ENCODE assay signal across 18 cellular contexts in the genomic region with DNA sequence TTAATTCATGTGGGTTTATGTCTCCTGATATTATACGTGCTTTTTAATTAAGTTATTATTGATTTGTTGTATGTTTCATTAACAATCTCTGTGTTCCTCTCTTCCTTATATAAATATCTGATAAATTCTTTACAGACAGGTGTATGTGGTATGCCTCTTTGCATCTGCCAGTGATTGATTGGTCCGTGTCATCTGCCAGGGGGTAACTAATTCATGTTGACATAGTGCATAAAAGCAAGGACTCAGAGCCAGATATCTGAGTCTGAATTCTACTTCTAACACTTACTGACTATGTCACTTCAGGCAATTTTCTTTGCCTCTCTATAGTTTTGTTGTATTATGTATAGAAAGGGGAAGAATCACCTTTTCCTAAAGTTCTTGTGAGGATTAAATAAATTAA. TPM values are rescaled to one million over a fixed set of nuclear protein-coding genes. Genes with fewer than 3 reads are reported as not detected.
DNase-seq lines count a peak whose midpoint lies in the region; TF ChIP-seq lines count a peak whose summit lies in the region.
"Had no signal": no experiment of that assay in that cellular context is flagged by ENCODE, and none has a peak within 500 bp of the region (broad histone marks: within the 10 kb centered on the region; RNA-seq: fewer than 3 reads in every experiment).

No MANE protein-coding gene starts in this region.

- H3K27me3 Mint-ChIP-seq in MCF 10A (ENCODE audit: insufficient read depth, unreplicated experiment): no peaks in the 10 kb centered on the region

- H3K4me3 Mint-ChIP-seq in MCF 10A (ENCODE audit: unreplicated experiment): no peak overlapping the region
- H3K4me3 Mint-ChIP-seq: CD4-positive, alpha-beta memory T cell; GM23338; H9 had no signal

- POLR2A ChIA-PET in MCF 10A (lab: Yijun Ruan, JAX): no interaction called here

- 69% methylated on average over 2 of the region's 2 CpGs for WGBS in mammary epithelial cell (ENCODE audit: low coverage, missing lambda C conversion rate)

- dilution Hi-C loops in mammary epithelial cell (cut with HindIII; ENCODE audit: low sequenced_read_pairs): no loop called here

- no peaks in the 10 kb centered on the region for H3K9me3 ChIP-seq in mammary epithelial cell (replicated peaks; ENCODE audit: insufficient read depth, low read length)

- no peaks in the 10 kb centered on the region for H3K36me3 ChIP-seq in mammary epithelial cell (ENCODE audit: insufficient read depth, low read length)

- H3K4me1 Mint-ChIP-seq in MCF 10A (ENCODE audit: insufficient read depth, unreplicated experiment): peaks cover 10% of the 10 kb centered on the region
- H3K4me1 Mint-ChIP-seq: CD4-positive, alpha-beta memory T cell; GM23338; H9 had no signal

- H3K9ac ChIP-seq in mammary epithelial cell (ENCODE audit: insufficient read depth, low read length): no peak overlapping the region

- H3K27me3 ChIP-seq in mammary epithelial cell (ENCODE audit: insufficient read depth, low read length): no peaks in the 10 kb centered on the region

- no peaks in the 10 kb centered on the region for H3K9me3 Mint-ChIP-seq in MCF 10A (ENCODE audit: unreplicated experiment)
- H3K9me3 Mint-ChIP-seq: CD4-positive, alpha-beta memory T cell; GM23338; H9 had no signal

- BruUV-seq in MCF 10A (replicated peaks; lab: Mats Ljungman, UMichigan) (no TSS peak), mammary epithelial cell (replicated peaks; lab: Mats Ljungman, UMichigan) (no TSS peak)

- H4K20me1 ChIP-seq in mammary epithelial cell (ENCODE audit: insufficient read depth, low read length): no peaks in the 10 kb centered on the region

- H3K27ac Mint-ChIP-seq in MCF 10A (ENCODE audit: low read depth, unreplicated experiment): peak overlapping the region; percentile 20
- H3K27ac Mint-ChIP-seq: CD4-positive, alpha-beta memory T cell; GM23338; H9 had no signal

- H3K36me3 Mint-ChIP-seq in MCF 10A (ENCODE audit: insufficient read depth, unreplicated experiment): no peaks in the 10 kb centered on the region
- H3K36me3 Mint-ChIP-seq: CD4-positive, alpha-beta memory T cell had no signal

- DNase-seq in NCI-H510A (lab: John Stamatoyannopoulos, UW) (peak; percentile 3), NCI-H510A treated with DMSO at 0.1 percent for 48 hours (lab: John Stamatoyannopoulos, UW) (no peak), MCF 10A (ENCODE audit: unreplicated experiment) (no peak), mammary epithelial cell (no peak), NCI-H146 (lab: John Stamatoyannopoulos, UW) (peak; percentile 66), GDM1 (lab: John Stamatoyannopoulos, UW) (no peak), NOMO-1 (lab: John Stamatoyannopoulos, UW; ENCODE audit: unreplicated experiment in 2 of 2) (no peak)
- DNase-seq: C1 segment of cervical spinal cord; CD4-positive, alpha-beta memory T cell; DMS 273 treated with DMSO at 0.1 percent for 48 hours; DND-41; H9 had no signal

- H3K27ac ChIP-seq in mammary epithelial cell (ENCODE audit: insufficient read depth, low read depth, low read length): no peak overlapping the region

- H2AFZ ChIP-seq in mammary epithelial cell (ENCODE audit: low read depth, low read length): no peak overlapping the region
- H2AFZ ChIP-seq: GM23338 had no signal

- intact Hi-C loops in MCF 10A (cut with micrococcal nuclease) (no loop called here), mammary epithelial cell (cut with micrococcal nuclease) (no loop called here)

- H3K79me2 ChIP-seq in mammary epithelial cell (ENCODE audit: insufficient read depth, low read length): no peaks in the 10 kb centered on the region

- TF ChIP-seq CTCF in MCF 10A (IDR thresholded peaks at IDR 0.05; ENCODE audit: unreplicated experiment) (no peak), mammary epithelial cell (conservative IDR thresholded peaks at IDR 0.05 in 1 of 2, IDR thresholded peaks at IDR 0.05 in 1 of 2; ENCODE audit: extremely low read depth in 1 of 2, insufficient read depth in 1 of 2, low read depth in 1 of 2, low read length in 2 of 2) (no peak)

- in situ Hi-C loops in mammary epithelial cell (cut with MboI; ENCODE audit: low sequenced_read_pairs in 2 of 2): no loop called here

- peaks cover 5% of the 10 kb centered on the region for H3K4me1 ChIP-seq in mammary epithelial cell (ENCODE audit: insufficient read depth, low read length)

- CTCF ChIA-PET in MCF 10A (lab: Yijun Ruan, JAX): no interaction called here
- CTCF ChIA-PET in mammary epithelial cell (lab: Charles Lee; ENCODE audit: low non-redundant PET): no interaction called here

- H3K4me2 ChIP-seq in mammary epithelial cell (ENCODE audit: insufficient read depth, low read depth, low read length): no peak overlapping the region
- H3K4me2 ChIP-seq: GM23338 had no signal

- H3K4me3 ChIP-seq in mammary epithelial cell (replicated peaks in 1 of 3; ENCODE audit: insufficient read depth in 1 of 3, low read depth in 2 of 3, low read length in 3 of 3): no peak overlapping the region
- H3K4me3 ChIP-seq: GM12878, GM23338 had no signal

RNA-seq across cellular contexts. Expression of a gene that starts 5.2 kb away (rescaled TPM):
- total RNA-seq in MCF 10A (2022) (not detected in 2 replicates), mammary epithelial cell (not detected)
- polyA plus RNA-seq in mammary epithelial cell: not detected
- not detected for polyA minus RNA-seq in mammary epithelial cell
- total RNA-seq: CD4-positive, alpha-beta memory T cell; GM12878; GM23338; H9 had no signal
- polyA plus RNA-seq: BJ; CD4-positive, alpha-beta memory T cell; GM23338 had no signal

RNA-seq across cellular contexts. Expression of a gene that starts 41.7 kb away (rescaled TPM):
- total RNA-seq in MCF 10A (2022) (not detected in 2 replicates), mammary epithelial cell (not detected)
- not detected for polyA plus RNA-seq in mammary epithelial cell
- polyA minus RNA-seq in mammary epithelial cell: not detected
- total RNA-seq: A172; A673; CD4-positive, alpha-beta memory T cell; GM23338; H4; H9 had no signal
- polyA plus RNA-seq: CD4-positive, alpha-beta memory T cell; GM23338 had no signal

Comparison
In these comparisons a context has a peak if more than half of its experiments do, and no peak if none do; other contexts are left out.
1. DNase-seq: peak in NCI-H510A (single experiment) and NCI-H146 (single experiment); none in NCI-H510A treated with DMSO at 0.1 percent for 48 hours (single experiment), MCF 10A (single experiment), mammary epithelial cell (single experiment), GDM1 (single experiment) and NOMO-1 (0 of 2).